In genomic region chr2:6916736-6917070, GRCh38 we compare ENCODE assay signal across 9 cellular contexts. TPM values are rescaled to one million over a fixed set of nuclear protein-coding genes. Genes with fewer than 3 reads are reported as not detected.
DNase-seq lines count a peak whose midpoint lies in the region; ATAC-seq and TF ChIP-seq lines count a peak whose summit lies in the region.
"Had no signal": no experiment of that assay in that cellular context is flagged by ENCODE, and none has a peak within 500 bp of the region (broad histone marks: within the 10 kb centered on the region; RNA-seq: fewer than 3 reads in every experiment).

No MANE protein-coding gene starts in this region.

- no peak overlapping the region for H3K4ac ChIP-seq in trophoblast cell (ENCODE audit: low read depth, low read length)

- TF ChIP-seq CTCF in Calu3 (IDR thresholded peaks at IDR 0.05; ENCODE audit: unreplicated experiment) (no peak), endothelial cell (IDR thresholded peaks at IDR 0.05; ENCODE audit: unreplicated experiment) (no peak)

- H3K27me3 ChIP-seq in SJCRH30 = no peaks in the 10 kb centered on the region
- no peaks in the 10 kb centered on the region for H3K27me3 ChIP-seq in trophoblast cell (ENCODE audit: insufficient read depth, low read length)

- no peak overlapping the region for H4K8ac ChIP-seq in trophoblast cell (ENCODE audit: low read depth, low read length)

- H3K9me3 ChIP-seq in SJCRH30 (replicated peaks) (no peaks in the 10 kb centered on the region), trophoblast cell (ENCODE audit: insufficient read depth, low read depth, low read length) (no peaks in the 10 kb centered on the region)

- H3K36me3 Mint-ChIP-seq in Calu3 (ENCODE audit: insufficient read depth, unreplicated experiment) = peaks cover 20% of the 10 kb centered on the region
- peaks cover 19% of the 10 kb centered on the region for H3K36me3 Mint-ChIP-seq in endothelial cell (ENCODE audit: low read depth, unreplicated experiment)

- no peak overlapping the region for H3K18ac ChIP-seq in trophoblast cell (ENCODE audit: low read length)

- intact Hi-C loops in Calu3 (cut with micrococcal nuclease; ENCODE audit: unreplicated experiment) = no loop called here

- H3K27me3 Mint-ChIP-seq in Calu3 (ENCODE audit: unreplicated experiment) (no peaks in the 10 kb centered on the region), endothelial cell (ENCODE audit: unreplicated experiment) (peaks cover 11% of the 10 kb centered on the region)

- H3K4me3 ChIP-seq in SJCRH30 (peak overlapping the region; percentile 69), trophoblast cell (ENCODE audit: low read depth, low read length) (no peak overlapping the region)

- no peak overlapping the region for H3K23ac ChIP-seq in trophoblast cell (ENCODE audit: low read length)

- H2BK120ac ChIP-seq in trophoblast cell (ENCODE audit: insufficient read depth, low read length, poor library complexity) = no peak overlapping the region

- H2BK12ac ChIP-seq in trophoblast cell (ENCODE audit: low read length) = no peak overlapping the region

- H3K9ac ChIP-seq in trophoblast cell (ENCODE audit: low read length) = no peak overlapping the region

- BruUV-seq in Calu3 (replicated peaks; lab: Mats Ljungman, UMichigan) = no TSS peak

- H3K79me1 ChIP-seq in trophoblast cell (ENCODE audit: low read length) = peaks cover 8% of the 10 kb centered on the region

- H3K79me2 ChIP-seq in trophoblast cell (ENCODE audit: control insufficient read depth, insufficient read depth, low read length, poor library complexity) = peaks cover 4% of the 10 kb centered on the region

- peak overlapping the region; percentile 16 for H3K14ac ChIP-seq in trophoblast cell (ENCODE audit: low read length)

- CTCF ChIA-PET in Calu3 (lab: Charles Lee) = interaction anchor here (0.7 to 1.5 kb wide), 3 partner anchors 11 to 128 kb away, joined by 3 to 5 read pairs (median 3); no protein-coding TSS in a partner anchor

- H2AK5ac ChIP-seq in trophoblast cell (ENCODE audit: low read length) = no peak overlapping the region

- H3K9me3 Mint-ChIP-seq in Calu3 (ENCODE audit: low read depth, unreplicated experiment) (no peaks in the 10 kb centered on the region), endothelial cell (ENCODE audit: unreplicated experiment) (no peaks in the 10 kb centered on the region)

- H3K36me3 ChIP-seq in SJCRH30 = no peaks in the 10 kb centered on the region
- no peaks in the 10 kb centered on the region for H3K36me3 ChIP-seq in trophoblast cell (ENCODE audit: control insufficient read depth in 1 of 2, insufficient read depth in 2 of 2, low read length in 2 of 2)

- peak overlapping the region; percentile 14 for H2AFZ ChIP-seq in trophoblast cell (ENCODE audit: insufficient read depth, low read length, poor library complexity)

- no peak for ATAC-seq in GM19328 (IDR thresholded peaks at IDR 0.05; ENCODE audit: unreplicated experiment)
- ATAC-seq in HG02798 (IDR thresholded peaks at IDR 0.05; ENCODE audit: poor library complexity, unreplicated experiment) = no peak

- H4K12ac ChIP-seq in trophoblast cell (ENCODE audit: low read depth, low read length) = peak overlapping the region; percentile 11

- H3K4me3 Mint-ChIP-seq in Calu3 (ENCODE audit: low read depth, unreplicated experiment) (peak overlapping the region; percentile 58), endothelial cell (ENCODE audit: unreplicated experiment) (peak overlapping the region; percentile 76)

- no peaks in the 10 kb centered on the region for H3K4me1 ChIP-seq in SJCRH30
- peaks cover 4 to 7% of the 10 kb centered on the region in 2 experiments for H3K4me1 ChIP-seq in trophoblast cell (ENCODE audit: control insufficient read depth in 1 of 2, insufficient read depth in 2 of 2, low read length in 2 of 2)

- no peak for DNase-seq in Calu3
- no peak for DNase-seq in SJCRH30
- DNase-seq in endothelial cell (ENCODE audit: low spot score) = no peak
- peak in 1 of 2 donors; percentile 3 for DNase-seq in trophoblast cell
- DNase-seq in NCI-H187 treated with DMSO at 0.1 percent for 48 hours (lab: John Stamatoyannopoulos, UW) = no peak
- no peak for DNase-seq in activated effector memory CD4-positive, alpha-beta T cell treated with anti-CD3 and anti-CD28 coated beads, Interleukin-2, amount 50 U/mL, for 16 hours
- DNase-seq: NCI-H2081 treated with DMSO at 0.1 percent for 48 hours had no signal

- H3K27ac Mint-ChIP-seq in Calu3 (ENCODE audit: unreplicated experiment) = no peak overlapping the region
- peak overlapping the region; percentile 32 for H3K27ac Mint-ChIP-seq in endothelial cell (ENCODE audit: unreplicated experiment)

- H4K91ac ChIP-seq in trophoblast cell (ENCODE audit: low read depth, low read length) = no peak overlapping the region

- no CpG with 5 or more reads among the region's 8 CpGs for WGBS in trophoblast cell (ENCODE audit: extremely low coverage, insufficient coverage, insufficient read length)

- no peak overlapping the region for H2BK5ac ChIP-seq in trophoblast cell (ENCODE audit: low read depth, low read length, poor library complexity)

- no peak overlapping the region for H3K27ac ChIP-seq in SJCRH30
- H3K27ac ChIP-seq in trophoblast cell (ENCODE audit: low read depth, low read length) = no peak overlapping the region

- peak overlapping the region; percentile 92 for H3K4me2 ChIP-seq in trophoblast cell (ENCODE audit: low read length)

- peaks cover 48% of the 10 kb centered on the region for H3K4me1 Mint-ChIP-seq in Calu3 (ENCODE audit: low read depth, unreplicated experiment)
- peaks cover 25% of the 10 kb centered on the region for H3K4me1 Mint-ChIP-seq in endothelial cell (ENCODE audit: unreplicated experiment)

RNA-seq across cellular contexts. Expression of gene RNF144A, which starts 0.5 kb away (rescaled TPM):
- 13.7 and 15.4 TPM in 2 replicates for total RNA-seq in Calu3 (2022)
- total RNA-seq in SJCRH30 (2014; rRNA removed; shearing (Covaris generic)) = 14.4 and 14.9 TPM in 2 replicates
- total RNA-seq in endothelial cell (ENCODE audit: unreplicated experiment) = 81.3 TPM
- 9.2 and 9.3 TPM in 2 replicates for polyA plus RNA-seq in trophoblast cell (2013)

RNA-seq across cellular contexts. Expression of gene RSAD2, which starts 39.1 kb away (rescaled TPM):
- total RNA-seq in Calu3 (2022) (37.2 and 137 TPM in 2 replicates), endothelial cell (ENCODE audit: unreplicated experiment) (0.28 TPM)
- not detected in 2 replicates for total RNA-seq in SJCRH30 (2014; rRNA removed; shearing (Covaris generic))
- polyA plus RNA-seq in trophoblast cell (2013) = 0.51 and 0.55 TPM in 2 replicates

RNA-seq across cellular contexts. Expression of gene CMPK2, which starts 51.0 kb away (rescaled TPM):
- total RNA-seq in Calu3 (2022) (26.6 and 76.6 TPM in 2 replicates), endothelial cell (ENCODE audit: unreplicated experiment) (0.49 TPM)
- total RNA-seq in SJCRH30 (2014; rRNA removed; shearing (Covaris generic)) = not detected in 2 replicates
- 2.1 and 2.2 TPM in 2 replicates for polyA plus RNA-seq in trophoblast cell (2013)

Comparison
In these comparisons a context has a peak if more than half of its experiments do, and no peak if none do; other contexts are left out.
1. RNA of gene RSAD2, which starts 39.1 kb away (total RNA-seq): 37.2 to 137 TPM in Calu3; 0.28 TPM in endothelial cell (single experiment) and not detected in SJCRH30; every median in the first group is over 10 times any median in the second.
2. RNA of gene CMPK2, which starts 51.0 kb away (total RNA-seq): 26.6 to 76.6 TPM in Calu3; 0.49 TPM in endothelial cell (single experiment) and not detected in SJCRH30; every median in the first group is over 10 times any median in the second.